In the genomic region with DNA sequence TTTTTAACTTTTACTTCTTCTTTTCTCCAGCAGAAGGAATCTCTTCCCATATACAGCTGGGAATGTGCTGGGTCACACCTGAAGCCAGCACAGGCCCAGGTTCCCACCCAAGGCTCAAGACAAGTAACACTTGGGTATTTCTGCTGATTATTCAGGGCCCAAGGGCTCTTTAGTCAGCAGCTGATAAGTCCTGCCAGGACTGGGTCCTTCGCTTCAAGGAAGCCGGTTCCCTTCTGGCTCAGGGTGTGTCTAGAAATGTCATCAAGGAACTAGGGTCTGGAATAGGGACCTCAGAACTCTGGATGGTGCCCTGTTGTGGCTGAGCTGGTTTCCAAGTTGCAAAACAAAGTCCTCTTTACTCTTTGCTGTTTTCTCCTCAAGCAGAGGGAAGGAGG, we compare ENCODE assay signal across 32 cellular contexts. TPM values are rescaled to one million over a fixed set of nuclear protein-coding genes. Genes with fewer than 3 reads are reported as not detected.
"Had no signal": no experiment of that assay in that cellular context is flagged by ENCODE, and none has a peak within 500 bp of the region (broad histone marks: within the 10 kb centered on the region; RNA-seq: fewer than 3 reads in every experiment).

No MANE protein-coding gene starts in this region.

- DNase-seq: activated CD4-positive, alpha-beta memory T cell treated with anti-CD3 and anti-CD28 coated beads for 36 hours; activated CD4-positive, alpha-beta T cell treated with anti-CD3 and anti-CD28 coated beads, Interleukin-2, amount 10 ng/mL, durations not matched to agents 7 days and 5 days; activated CD4-positive, CD25-positive, alpha-beta regulatory T cell; activated CD8-positive, alpha-beta memory T cell treated with anti-CD3 and anti-CD28 coated beads for 24 hours; activated effector memory CD4-positive, alpha-beta T cell treated with anti-CD3 and anti-CD28 coated beads, Interleukin-2, amount 50 U/mL, for 16 hours; activated naive CD4-positive, alpha-beta T cell treated with Interleukin-2 at 50 U/mL for 16 hours; activated naive CD8-positive, alpha-beta T cell treated with anti-CD3 and anti-CD28 coated beads, Interleukin-2, amount 50 U/mL, for 24 hours; activated T-cell treated with anti-CD3 and anti-CD28 coated beads, Interleukin-2, amount 50 U/mL, for 4 hours; amniotic stem cell; body of pancreas; Karpas-422; MM.1S; NCI-H1105; NCI-H1436; NCI-H1694 treated with DMSO at 0.1 percent for 48 hours; NCI-H2029 treated with DMSO at 0.1 percent for 48 hours; NCI-H345; NCI-H510A; NCI-H526 treated with DMSO at 0.1 percent for 48 hours; NCI-H82; NK-92 treated with Interleukin-12 subunit alpha and Interleukin-12 subunit beta, amount 100 ng/mL, for 24 hours; OCI-M1; Right ventricle myocardium superior; SJCRH30; SK-N-SH; T-helper 1 cell had no signal

- H3K27ac ChIP-seq: ascending aorta, body of pancreas, RWPE1, SJCRH30, VCaP had no signal

- H3K4me3 ChIP-seq: ascending aorta, body of pancreas, SJCRH30 had no signal

- H3K36me3 ChIP-seq: ascending aorta, SJCRH30 had no signal

- H3K9me3 ChIP-seq: ascending aorta, body of pancreas, SJCRH30, SK-N-SH had no signal

- ATAC-seq: activated naive CD4-positive, alpha-beta T cell treated with anti-CD3 and anti-CD28 coated beads, Interleukin-2, amount 50 U/mL, for 72 hours; activated naive CD8-positive, alpha-beta T cell treated with anti-CD3 and anti-CD28 coated beads, Interleukin-2, amount 50 U/mL, for 24 hours; activated T-cell treated with anti-CD3 and anti-CD28 coated beads, Interleukin-2, amount 50 U/mL, for 4 hours; body of pancreas; Panc1 had no signal

- H3K4me1 ChIP-seq: ascending aorta, body of pancreas, SJCRH30 had no signal

- H3K27me3 ChIP-seq: ascending aorta, body of pancreas, SJCRH30 had no signal

RNA-seq across cellular contexts. Expression of gene SERPINB2, which starts 27.0 kb away (rescaled TPM):
- total RNA-seq: activated CD4-positive, alpha-beta memory T cell treated with anti-CD3 and anti-CD28 coated beads for 36 hours; activated CD4-positive, alpha-beta T cell treated with anti-CD3 and anti-CD28 coated beads, Interleukin-2, amount 10 ng/mL, durations not matched to agents 7 days and 5 days; activated naive CD4-positive, alpha-beta T cell treated with anti-CD3 and anti-CD28 coated beads, Interleukin-2, amount 50 U/mL, for 72 hours; ascending aorta; Right ventricle myocardium superior; SJCRH30; T-helper 2 cell treated with Interferon-gamma antibody and Interleukin-4, amounts not matched to agents 100 ng/mL and 5 ng/mL, for 36 hours had no signal

RNA-seq across cellular contexts. Expression of gene SERPINB10, which starts 47.2 kb away (rescaled TPM):
- total RNA-seq: activated CD4-positive, alpha-beta memory T cell treated with anti-CD3 and anti-CD28 coated beads for 36 hours; activated CD4-positive, alpha-beta T cell treated with anti-CD3 and anti-CD28 coated beads, Interleukin-2, amount 10 ng/mL, durations not matched to agents 7 days and 5 days; activated naive CD4-positive, alpha-beta T cell treated with anti-CD3 and anti-CD28 coated beads, Interleukin-2, amount 50 U/mL, for 72 hours; ascending aorta; body of pancreas; Right ventricle myocardium superior; SJCRH30; T-helper 2 cell treated with Interferon-gamma antibody and Interleukin-4, amounts not matched to agents 100 ng/mL and 5 ng/mL, for 36 hours had no signal
